In genomic region chr2:62293490-62294212, GRCh38 we compare ENCODE assay signal across 8 cellular contexts.
DNase-seq lines count a peak whose midpoint lies in the region; ATAC-seq and TF ChIP-seq lines count a peak whose summit lies in the region.

No MANE protein-coding gene starts in this region.

- H3K36me3 Mint-ChIP-seq in H9 (ENCODE audit: insufficient read depth in 1 of 3, low read depth in 3 of 3): no peaks in the 10 kb centered on the region
- H3K36me3 Mint-ChIP-seq in naive B cell: no peaks in the 10 kb centered on the region

- H2BK20ac ChIP-seq in H9 (ENCODE audit: low read depth, low read length, poor library complexity, severe bottlenecking): no peak overlapping the region

- no peaks in the 10 kb centered on the region for H3K27me3 ChIP-seq in BE2C
- H3K27me3 ChIP-seq in H9 (ENCODE audit: insufficient read depth, low read length): no peaks in the 10 kb centered on the region

- no peaks in the 10 kb centered on the region for H3K36me3 ChIP-seq in BE2C

- H3K56ac ChIP-seq in H9 (ENCODE audit: insufficient read length, low read depth, low read length): no peak overlapping the region

- TF ChIP-seq CTCF in BE2C (IDR thresholded peaks at IDR 0.05; ENCODE audit: low read depth, low read length): no peak
- TF ChIP-seq CTCF in H9 (conservative IDR thresholded peaks at IDR 0.05): no peak

- H4K8ac ChIP-seq in H9 (replicated peaks; ENCODE audit: insufficient read length, low read depth, low read length): no peak overlapping the region

- H3K27me3 Mint-ChIP-seq in H9 (ENCODE audit: low read depth): no peaks in the 10 kb centered on the region
- H3K27me3 Mint-ChIP-seq in naive B cell: peaks cover 0 to 10% (median 0%) of the 10 kb centered on the region in 3 donors

- H3K9me3 ChIP-seq in BE2C (no peaks in the 10 kb centered on the region), H9 (ENCODE audit: control insufficient read depth, low read depth, low read length) (no peaks in the 10 kb centered on the region)

- no peak overlapping the region for H2BK5ac ChIP-seq in H9 (ENCODE audit: insufficient read length, low read length)

- TF ChIP-seq POLR2A in erythroblast (IDR thresholded peaks at IDR 0.05; ENCODE audit: low read length): no peak

- DNase-seq in BE2C: peak; percentile 60
- peak; percentile 94 for DNase-seq in H9
- peak; percentile 56 for DNase-seq in NCI-H226
- peak; percentile 54 to 55 for DNase-seq in erythroblast (lab: John Stamatoyannopoulos, UW)
- no peak for DNase-seq in naive B cell
- DNase-seq in GOT3 (lab: John Stamatoyannopoulos, UW): no peak
- no peak for DNase-seq in stimulated activated CD4-positive, alpha-beta T cell treated with anti-CD3 and anti-CD28 coated beads, Interleukin-4, amount 100 ng/mL, for 24 hours
- DNase-seq in activated gamma-delta T cell treated with Interleukin-2 at 50 U/mL for 16 hours: no peak

- H3T11ph ChIP-seq in H9 (ENCODE audit: low read length): no peak overlapping the region

- ATAC-seq in naive B cell (ENCODE audit: low read depth in 2 of 2): peak in 1 of 2 donors; percentile 36

- H3K79me1 ChIP-seq in H9 (ENCODE audit: insufficient read depth, low read depth, low read length, poor library complexity, severe bottlenecking): no peaks in the 10 kb centered on the region

- H3K9me3 Mint-ChIP-seq in H9 (no peaks in the 10 kb centered on the region), naive B cell (no peaks in the 10 kb centered on the region)

- H2AFZ ChIP-seq in H9 (ENCODE audit: low read length): peak overlapping the region; percentile 69

- WGBS in H9 (ENCODE audit: extremely low coverage, insufficient read length, low lambda C conversion rate): no CpG with 5 or more reads among the region's 18 CpGs

- H2BK15ac ChIP-seq in H9 (ENCODE audit: low read depth, low read length): 0 out of 2 replicates have a peak overlapping the region, but pooled peaks have one; percentile 24

- H3K18ac ChIP-seq in H9 (ENCODE audit: insufficient read length, low read depth, low read length): peak overlapping the region; percentile 90

- H3K4me3 ChIP-seq in BE2C (ENCODE audit: low read depth, low read length): no peak overlapping the region

- no peak overlapping the region for H3K9ac ChIP-seq in H9 (ENCODE audit: extremely low read depth, insufficient read length, low read length)

- peaks cover 3% of the 10 kb centered on the region for H3K4me1 ChIP-seq in BE2C
- no peaks in the 10 kb centered on the region; the same call in 1 of the 2 replicates for H3K4me1 ChIP-seq in H9 (ENCODE audit: insufficient read depth, low read length)

- no peaks in the 10 kb centered on the region for H3K23me2 ChIP-seq in H9 (ENCODE audit: insufficient read length, low read depth, low read length, poor library complexity, severe bottlenecking)

- H3K27ac ChIP-seq in H9 (ENCODE audit: insufficient read length, low read depth, low read length): peak overlapping the region; percentile 71

- no peaks in the 10 kb centered on the region for H4K20me1 ChIP-seq in H9 (ENCODE audit: control insufficient read depth, insufficient read depth, insufficient read length)

- peak overlapping the region; percentile 59 for H3K4ac ChIP-seq in H9 (ENCODE audit: low read depth, low read length)

- no peak overlapping the region; a peak in 1 of 5 replicates for H3K4me3 Mint-ChIP-seq in H9
- H3K4me3 Mint-ChIP-seq in naive B cell: peak overlapping the region; percentile 6 to 73 (median 61)

- H4K5ac ChIP-seq in H9 (ENCODE audit: insufficient read length, low read depth, low read length): no peak overlapping the region

- H2BK12ac ChIP-seq in H9 (ENCODE audit: insufficient read length, low read depth, low read length): peak overlapping the region; percentile 83

- no peak overlapping the region for H3K23ac ChIP-seq in H9 (ENCODE audit: insufficient read length, low read depth, low read length)

- 0 out of 2 replicates have a peak, but pooled peaks cover 2% of the 10 kb centered on the region for H3K79me2 ChIP-seq in H9 (ENCODE audit: insufficient read depth, low read length)

- peak overlapping the region; percentile 91 for H3K14ac ChIP-seq in H9 (ENCODE audit: insufficient read depth, low read length)

- H2AK5ac ChIP-seq in H9 (ENCODE audit: insufficient read length, low read length): no peak overlapping the region

- H3K4me1 Mint-ChIP-seq in H9 (peaks cover 17 to 26% of the 10 kb centered on the region in 2 experiments), naive B cell (peaks cover 3 to 14% (median 10%) of the 10 kb centered on the region in 3 donors)

- no peak overlapping the region for H3K4me2 ChIP-seq in H9 (ENCODE audit: insufficient read depth, insufficient read length, low read length)

- H3K27ac Mint-ChIP-seq in H9 (peak overlapping the region; percentile 93 to 98 (median 96)), naive B cell (peak overlapping the region in 1 of 6 donors; percentile 52)

- H4K91ac ChIP-seq in H9 (ENCODE audit: insufficient read length, low read depth, low read length): peak overlapping the region; percentile 65

- no peak overlapping the region for H2BK120ac ChIP-seq in H9 (ENCODE audit: low read depth, low read length, poor library complexity, severe bottlenecking)

Comparison
In these comparisons a context has a peak if more than half of its experiments do, and no peak if none do; other contexts are left out.
1. DNase-seq: peak in BE2C (single experiment), H9 (single experiment), NCI-H226 (single experiment) and erythroblast (2 of 2); none in naive B cell (single experiment), GOT3 (single experiment), stimulated activated CD4-positive, alpha-beta T cell treated with anti-CD3 and anti-CD28 coated beads, Interleukin-4, amount 100 ng/mL, for 24 hours (single experiment) and activated gamma-delta T cell treated with Interleukin-2 at 50 U/mL for 16 hours (single experiment).
2. H3K4me3 Mint-ChIP-seq: peak in naive B cell (8 of 8); none in H9 (0 of 2).